ENCODE assay signal across 1 cellular context in genomic region chr1:18913065-18913502, GRCh38.
TF ChIP-seq lines count a peak whose summit lies in the region.

No MANE protein-coding gene starts in this region.

TF ChIP-seq in HepG2, 621 proteins besides CTCF, POLR2A, EP300 and RAD21 (continued from another document and continues in another):
- TF ChIP-seq MLX (CRISPR knock-in tag; IDR thresholded peaks at IDR 0.05) (no peak), ZNF678 (CRISPR knock-in tag; IDR thresholded peaks at IDR 0.05) (no peak), HNRNPUL1 (IDR thresholded peaks at IDR 0.05; ENCODE audit: low read depth, low read length) (no peak), NR0B2 (CRISPR knock-in tag; IDR thresholded peaks at IDR 0.05) (peak; percentile 27; the same call in 1 of the 2 replicates), MEF2D (CRISPR knock-in tag; IDR thresholded peaks at IDR 0.05) (no peak), MATR3 (CRISPR knock-in tag; IDR thresholded peaks at IDR 0.05) (no peak), TBL1XR1 (IDR thresholded peaks at IDR 0.05; ENCODE audit: borderline replicate concordance, low read length, partially characterized antibody) (no peak), SYNCRIP (IDR thresholded peaks at IDR 0.05; ENCODE audit: insufficient read depth, low read depth, low read length) (no peak), ZSCAN12 (CRISPR knock-in tag; IDR thresholded peaks at IDR 0.05) (no peak), ARID4A (CRISPR knock-in tag; IDR thresholded peaks at IDR 0.05; ENCODE audit: borderline replicate concordance) (no peak; the same call in 1 of the 2 replicates), ZNF543 (CRISPR knock-in tag; IDR thresholded peaks at IDR 0.05) (no peak), ZNF552 (CRISPR knock-in tag; IDR thresholded peaks at IDR 0.05; ENCODE audit: borderline replicate concordance) (no peak), MEIS1 (CRISPR knock-in tag; IDR thresholded peaks at IDR 0.05; ENCODE audit: borderline replicate concordance) (no peak), ATF4 (CRISPR knock-in tag; IDR thresholded peaks at IDR 0.05) (no peak), ZNF280D (CRISPR knock-in tag; IDR thresholded peaks at IDR 0.05) (no peak), HOXA7 (CRISPR knock-in tag; IDR thresholded peaks at IDR 0.05) (no peak), RFXAP (CRISPR knock-in tag; IDR thresholded peaks at IDR 0.05; ENCODE audit: borderline replicate concordance) (no peak), ZNF367 (CRISPR knock-in tag; IDR thresholded peaks at IDR 0.05; ENCODE audit: borderline replicate concordance) (no peak), CHD4 (IDR thresholded peaks at IDR 0.05; ENCODE audit: borderline replicate concordance, low read length) (no peak), ZBTB8A (CRISPR knock-in tag; IDR thresholded peaks at IDR 0.05; ENCODE audit: borderline replicate concordance, low read depth) (no peak), USF2 (IDR thresholded peaks at IDR 0.05; ENCODE audit: low read depth, low read length) (no peak), USF2 (CRISPR knock-in tag; IDR thresholded peaks at IDR 0.05; ENCODE audit: borderline replicate concordance) (no peak), EHMT2 (IDR thresholded peaks at IDR 0.05; ENCODE audit: borderline replicate concordance, low read depth, low read length) (no peak), CEBPB (IDR thresholded peaks at IDR 0.05; ENCODE audit: borderline replicate concordance, low read depth, low read length) (no peak), ZNF18 (CRISPR knock-in tag; IDR thresholded peaks at IDR 0.05; ENCODE audit: insufficient replicate concordance) (no peak), ZNF570 (CRISPR knock-in tag; IDR thresholded peaks at IDR 0.05; ENCODE audit: borderline replicate concordance) (no peak), TCF7 (IDR thresholded peaks at IDR 0.05; ENCODE audit: low read depth) (no peak), GTF3A (CRISPR knock-in tag; conservative IDR thresholded peaks at IDR 0.05) (no peak), TAF15 (IDR thresholded peaks at IDR 0.05; ENCODE audit: low read depth, low read length, poor library complexity, severe bottlenecking) (no peak), ZNF883 (CRISPR knock-in tag; IDR thresholded peaks at IDR 0.05; ENCODE audit: not compliant biosample characterization) (no peak), ZNF567 (CRISPR knock-in tag; IDR thresholded peaks at IDR 0.05; ENCODE audit: borderline replicate concordance) (no peak), PRPF4 (IDR thresholded peaks at IDR 0.05; ENCODE audit: low read depth, low read length, poor library complexity, severe bottlenecking) (no peak), U2AF2 (IDR thresholded peaks at IDR 0.05; ENCODE audit: low read depth, low read length) (no peak), ZNF12 (CRISPR knock-in tag; IDR thresholded peaks at IDR 0.05) (no peak), TIGD3 (CRISPR knock-in tag; IDR thresholded peaks at IDR 0.05; ENCODE audit: borderline replicate concordance) (no peak), SMAD3 (CRISPR knock-in tag; IDR thresholded peaks at IDR 0.05) (no peak; the same call in 1 of the 2 replicates), ZNF639 (CRISPR knock-in tag; conservative IDR thresholded peaks at IDR 0.05) (no peak), ZNF121 (CRISPR knock-in tag; IDR thresholded peaks at IDR 0.05) (no peak), ATF7 (IDR thresholded peaks at IDR 0.05) (no peak), ATF7 (CRISPR knock-in tag; IDR thresholded peaks at IDR 0.05) (no peak), ZNF557 (CRISPR knock-in tag; IDR thresholded peaks at IDR 0.05) (no peak), MTA1 (CRISPR knock-in tag; IDR thresholded peaks at IDR 0.05; ENCODE audit: borderline replicate concordance) (no peak), SNRNP70 (IDR thresholded peaks at IDR 0.05; ENCODE audit: low read depth, low read length) (no peak), ZNF674 (CRISPR knock-in tag; IDR thresholded peaks at IDR 0.05; ENCODE audit: low read depth) (no peak), ATF1 (CRISPR knock-in tag; IDR thresholded peaks at IDR 0.05) (0 out of 2 replicates have a peak, but pooled peaks have one; percentile 14), TEAD3 (CRISPR knock-in tag; optimal IDR thresholded peaks at IDR 0.05; ENCODE audit: borderline replicate concordance) (peak; percentile 55), ZNF83 (CRISPR knock-in tag; IDR thresholded peaks at IDR 0.05; ENCODE audit: borderline replicate concordance) (no peak), CERS6 (CRISPR knock-in tag; IDR thresholded peaks at IDR 0.05) (no peak), TARDBP (CRISPR knock-in tag; IDR thresholded peaks at IDR 0.05) (no peak), FIP1L1 (IDR thresholded peaks at IDR 0.05; ENCODE audit: borderline replicate concordance, insufficient read depth, low read depth, low read length) (no peak)
